22 cellular contexts compared by ENCODE assay signal in genomic region chr5:57598097-57598496, GRCh38.
DNase-seq lines count a peak whose midpoint lies in the region; ATAC-seq, FAIRE-seq and TF ChIP-seq lines count a peak whose summit lies in the region.
"Had no signal": no experiment of that assay in that cellular context is flagged by ENCODE, and none has a peak within 500 bp of the region (broad histone marks: within the 10 kb centered on the region; RNA-seq: fewer than 3 reads in every experiment).

No MANE protein-coding gene starts in this region.

- H3K4me1 Mint-ChIP-seq in naive thymus-derived CD8-positive, alpha-beta T cell = no peaks in the 10 kb centered on the region

- no peak overlapping the region for H3K4me3 Mint-ChIP-seq in naive thymus-derived CD8-positive, alpha-beta T cell
- H3K4me3 Mint-ChIP-seq: CD8-positive, alpha-beta T cell had no signal

- H2BK20ac ChIP-seq in H1 (ENCODE audit: low read length) = no peak overlapping the region

- H3K9me3 Mint-ChIP-seq in naive thymus-derived CD8-positive, alpha-beta T cell = no peaks in the 10 kb centered on the region
- H3K9me3 Mint-ChIP-seq: CD8-positive, alpha-beta T cell had no signal

- H4K20me1 ChIP-seq in H1 (replicated peaks in 1 of 2; ENCODE audit: control insufficient read depth in 1 of 2, insufficient read depth in 2 of 2, low read length in 2 of 2) = no peaks in the 10 kb centered on the region

- no peak overlapping the region for H3K56ac ChIP-seq in H1 (replicated peaks; ENCODE audit: insufficient read length, low read depth, low read length)

- H4K8ac ChIP-seq in H1 (ENCODE audit: extremely low read depth, insufficient read depth, low read length) (no peak overlapping the region), neuronal stem cell (ENCODE audit: low read depth, low read length) (no peak overlapping the region)

- H3K4me1 ChIP-seq in H1 (replicated peaks in 1 of 4; ENCODE audit: control insufficient read depth in 3 of 4, insufficient read depth in 4 of 4, low read length in 3 of 4) = no peaks in the 10 kb centered on the region
- peaks cover 0 to 5% of the 10 kb centered on the region in 2 donors for H3K4me1 ChIP-seq in neuronal stem cell (ENCODE audit: control insufficient read depth in 2 of 2, insufficient read depth in 1 of 2, low read depth in 1 of 2, low read length in 2 of 2)
- H3K4me1 ChIP-seq: Peyer's patch had no signal

- H2BK120ac ChIP-seq in H1 (replicated peaks; ENCODE audit: low read depth, low read length) (no peak overlapping the region), neuronal stem cell (ENCODE audit: low read depth, low read length) (no peak overlapping the region)

- no peaks in the 10 kb centered on the region for H3K27me3 ChIP-seq in H1 (replicated peaks in 1 of 4; ENCODE audit: control insufficient read depth in 3 of 4, extremely low read depth in 1 of 4, insufficient read depth in 3 of 4, low read length in 3 of 4)
- H3K27me3 ChIP-seq in neuronal stem cell (ENCODE audit: control insufficient read depth in 3 of 3, insufficient read depth in 3 of 3, low read depth in 1 of 3, low read length in 3 of 3) = no peaks in the 10 kb centered on the region
- H3K27me3 ChIP-seq: MG63, Peyer's patch had no signal

- peak; percentile 61 for DNase-seq in NCI-H748 (lab: John Stamatoyannopoulos, UW; ENCODE audit: unreplicated experiment)
- no peak for DNase-seq in NCI-H748 treated with DMSO at 0.1 percent for 48 hours (lab: John Stamatoyannopoulos, UW)
- DNase-seq in H1 (ENCODE audit: low read depth in 1 of 2, low spot score in 2 of 2) = no peak
- DNase-seq in neuronal stem cell (ENCODE audit: low spot score) = no peak
- DNase-seq in naive thymus-derived CD8-positive, alpha-beta T cell = no peak
- DNase-seq in activated T-cell treated with anti-CD3 and anti-CD28 coated beads, Interleukin-2, amount 50 U/mL, for 1 hour = no peak
- DNase-seq in SKM-1 (lab: John Stamatoyannopoulos, UW; ENCODE audit: unreplicated experiment) = no peak
- no peak for DNase-seq in EL
- DNase-seq: CD8-positive, alpha-beta T cell; GDM1; Kasumi-1; NCI-H1417; NCI-H1694 treated with DMSO at 0.1 percent for 48 hours; NCI-H2081 treated with DMSO at 0.1 percent for 48 hours; NCI-H2171 treated with DMSO at 0.1 percent for 48 hours; NCI-H446; NCI-H526; NK-92 treated with Interleukin-12 subunit alpha and Interleukin-12 subunit beta, amount 100 ng/mL, for 24 hours; Peyer's patch had no signal

- no peak overlapping the region for H2AK5ac ChIP-seq in H1 (ENCODE audit: low read depth, low read length)
- no peak overlapping the region for H2AK5ac ChIP-seq in neuronal stem cell (ENCODE audit: low read depth, low read length)

- H3K23ac ChIP-seq in H1 (ENCODE audit: insufficient read length) (no peak overlapping the region), neuronal stem cell (ENCODE audit: low read depth, low read length, poor library complexity) (no peak overlapping the region)

- no peak overlapping the region for H2BK15ac ChIP-seq in H1 (ENCODE audit: low read length)
- H2BK15ac ChIP-seq in neuronal stem cell (ENCODE audit: low read length) = no peak overlapping the region

- CTCF ChIA-PET in H1 (lab: Charles Lee; ENCODE audit: partially characterized antibody) = interaction anchor here (0.6 to 1.3 kb wide), 3 partner anchors 52 to 97 kb away, joined by 3 read pairs; no protein-coding TSS in a partner anchor

- H2AFZ ChIP-seq in H1 (ENCODE audit: low read length) (0 out of 2 replicates have a peak overlapping the region, but pooled peaks have one; percentile 69), neuronal stem cell (ENCODE audit: low read length) (peak overlapping the region; percentile 71)

- H2BK12ac ChIP-seq in H1 (ENCODE audit: low read depth, low read length) (no peak overlapping the region), neuronal stem cell (ENCODE audit: low read length) (no peak overlapping the region)

- no peak for TF ChIP-seq POLR2A in H1 (IDR thresholded peaks at IDR 0.05; ENCODE audit: control extremely low read depth in 1 of 2, low read depth in 2 of 2, low read length in 2 of 2)

- H3K9ac ChIP-seq in H1 (replicated peaks in 1 of 4; ENCODE audit: extremely low read depth in 1 of 4, low read depth in 3 of 4, low read length in 3 of 4) (no peak overlapping the region), neuronal stem cell (ENCODE audit: low read depth, low read length, poor library complexity) (no peak overlapping the region)

- FAIRE-seq in H1 (lab: Jason Lieb, UNC) = no peak
- FAIRE-seq: GM19239 had no signal

- no peak for TF ChIP-seq CTCF in H1 (IDR thresholded peaks at IDR 0.05; ENCODE audit: control extremely low read depth in 1 of 3, insufficient read depth in 1 of 3, low read depth in 1 of 3, low read length in 3 of 3)

- H3K4me3 ChIP-seq in H1 (ENCODE audit: extremely low read depth in 1 of 4, insufficient read depth in 2 of 4, low read depth in 3 of 4, low read length in 4 of 4) (no peak overlapping the region), neuronal stem cell (ENCODE audit: low read length in 2 of 2) (no peak overlapping the region)
- H3K4me3 ChIP-seq: MG63, Peyer's patch had no signal

- H3K27ac ChIP-seq in H1 (ENCODE audit: low read depth, low read length) (no peak overlapping the region), neuronal stem cell (replicated peaks; ENCODE audit: low read length) (no peak overlapping the region)
- H3K27ac ChIP-seq: 22Rv1, Peyer's patch had no signal

- H3K23me2 ChIP-seq in H1 (ENCODE audit: low read depth, low read length) = peaks cover 2% of the 10 kb centered on the region; the same call in 1 of the 2 replicates

- ATAC-seq in naive thymus-derived CD8-positive, alpha-beta T cell = no peak
- ATAC-seq: CD8-positive, alpha-beta T cell had no signal

- TF ChIP-seq EP300 in H1 (IDR thresholded peaks at IDR 0.05; ENCODE audit: borderline replicate concordance in 1 of 2, low read depth in 2 of 2, low read length in 2 of 2) = no peak

- H3K27me3 Mint-ChIP-seq in naive thymus-derived CD8-positive, alpha-beta T cell = peaks cover 3 to 16% (median 10%) of the 10 kb centered on the region in 5 donors

- no peaks in the 10 kb centered on the region for H3K79me2 ChIP-seq in H1 (ENCODE audit: control insufficient read depth in 1 of 2, insufficient read depth in 2 of 2, low read length in 2 of 2)

- H4K5ac ChIP-seq in H1 (ENCODE audit: insufficient read length, low read depth, low read length) = no peak overlapping the region

- no peaks in the 10 kb centered on the region for H3K36me3 ChIP-seq in H1 (ENCODE audit: control insufficient read depth in 2 of 4, insufficient read depth in 4 of 4, low read length in 3 of 4)
- H3K36me3 ChIP-seq in neuronal stem cell (replicated peaks in 1 of 2; ENCODE audit: control insufficient read depth in 2 of 2, insufficient read depth in 2 of 2, low read length in 2 of 2) = no peaks in the 10 kb centered on the region
- H3K36me3 ChIP-seq: MG63, Peyer's patch had no signal

- H3K4ac ChIP-seq in H1 (replicated peaks; ENCODE audit: insufficient read length, low read depth, low read length) (no peak overlapping the region), neuronal stem cell (ENCODE audit: low read length) (no peak overlapping the region)

- H3K18ac ChIP-seq in H1 (ENCODE audit: extremely low read depth, low read length) (no peak overlapping the region), neuronal stem cell (ENCODE audit: low read length) (peak overlapping the region; percentile 38)

- H2BK5ac ChIP-seq in H1 (ENCODE audit: low read depth, low read length) (no peak overlapping the region), neuronal stem cell (ENCODE audit: low read length) (no peak overlapping the region)

- H3K79me1 ChIP-seq in H1 (ENCODE audit: low read depth, low read length) = no peaks in the 10 kb centered on the region
- H3K79me1 ChIP-seq in neuronal stem cell (ENCODE audit: low read depth, low read length) = no peaks in the 10 kb centered on the region

- no peaks in the 10 kb centered on the region for H3K36me3 Mint-ChIP-seq in naive thymus-derived CD8-positive, alpha-beta T cell
- H3K36me3 Mint-ChIP-seq: CD8-positive, alpha-beta T cell had no signal

- H3K14ac ChIP-seq in H1 (ENCODE audit: insufficient read length) (no peak overlapping the region), neuronal stem cell (ENCODE audit: low read length) (no peak overlapping the region)

- no peak overlapping the region for H3K4me2 ChIP-seq in H1 (ENCODE audit: insufficient read depth in 1 of 2, low read depth in 2 of 2, low read length in 2 of 2)
- no peak overlapping the region for H3K4me2 ChIP-seq in neuronal stem cell (ENCODE audit: insufficient read depth, low read length, poor library complexity, severe bottlenecking)

- no peak overlapping the region for H3K27ac Mint-ChIP-seq in naive thymus-derived CD8-positive, alpha-beta T cell
- H3K27ac Mint-ChIP-seq: CD8-positive, alpha-beta T cell had no signal

- POLR2A ChIA-PET in H1 (lab: Charles Lee; ENCODE audit: partially characterized antibody) = no interaction called here
- POLR2A ChIA-PET in naive thymus-derived CD8-positive, alpha-beta T cell (lab: Charles Lee) = no interaction called here

- 96% methylated on average over 9 of the region's 10 CpGs; no CpG with 5 or more reads in 1 of the 2 experiments for WGBS in H1 (ENCODE audit: extremely low coverage in 1 of 2, insufficient coverage in 1 of 2, insufficient read length in 1 of 2, insufficient replicate concordance in 2 of 2, low coverage in 1 of 2, low lambda C conversion rate in 2 of 2, missing lambda C conversion rate in 1 of 2), 2 experiments
- WGBS in neuronal stem cell (ENCODE audit: extremely low coverage in 2 of 2, insufficient read length in 2 of 2, insufficient replicate concordance in 1 of 2), 2 donors = no CpG with 5 or more reads among the region's 10 CpGs

- no peak overlapping the region for H4K91ac ChIP-seq in H1 (replicated peaks; ENCODE audit: insufficient read length, low read length)
- H4K91ac ChIP-seq in neuronal stem cell (ENCODE audit: low read depth, low read length, poor library complexity) = no peak overlapping the region

- H3K9me3 ChIP-seq in H1 (ENCODE audit: insufficient read depth in 2 of 2, low read depth in 1 of 2, low read length in 1 of 2) = no peaks in the 10 kb centered on the region
- no peaks in the 10 kb centered on the region for H3K9me3 ChIP-seq in neuronal stem cell (replicated peaks in 1 of 2; ENCODE audit: control insufficient read depth in 2 of 2, insufficient read depth in 1 of 2, low read depth in 1 of 2, low read length in 2 of 2)
- H3K9me3 ChIP-seq: MG63, Peyer's patch had no signal

- no peak for TF ChIP-seq RAD21 in H1 (IDR thresholded peaks at IDR 0.05 in 1 of 2, conservative IDR thresholded peaks at IDR 0.05 in 1 of 2; ENCODE audit: low read depth in 2 of 2, low read length in 2 of 2)

TF ChIP-seq in H1, 55 proteins besides CTCF, POLR2A, EP300 and RAD21 (continues in another document):
- no peak for TF ChIP-seq KDM4A (IDR thresholded peaks at IDR 0.05; ENCODE audit: low read depth, low read length, severe bottlenecking)
- no peak for TF ChIP-seq RXRA (IDR thresholded peaks at IDR 0.05; ENCODE audit: insufficient read depth, low read depth, low read length)
